Comparison of ENCODE assay signal across 8 cellular contexts in the genomic region with DNA sequence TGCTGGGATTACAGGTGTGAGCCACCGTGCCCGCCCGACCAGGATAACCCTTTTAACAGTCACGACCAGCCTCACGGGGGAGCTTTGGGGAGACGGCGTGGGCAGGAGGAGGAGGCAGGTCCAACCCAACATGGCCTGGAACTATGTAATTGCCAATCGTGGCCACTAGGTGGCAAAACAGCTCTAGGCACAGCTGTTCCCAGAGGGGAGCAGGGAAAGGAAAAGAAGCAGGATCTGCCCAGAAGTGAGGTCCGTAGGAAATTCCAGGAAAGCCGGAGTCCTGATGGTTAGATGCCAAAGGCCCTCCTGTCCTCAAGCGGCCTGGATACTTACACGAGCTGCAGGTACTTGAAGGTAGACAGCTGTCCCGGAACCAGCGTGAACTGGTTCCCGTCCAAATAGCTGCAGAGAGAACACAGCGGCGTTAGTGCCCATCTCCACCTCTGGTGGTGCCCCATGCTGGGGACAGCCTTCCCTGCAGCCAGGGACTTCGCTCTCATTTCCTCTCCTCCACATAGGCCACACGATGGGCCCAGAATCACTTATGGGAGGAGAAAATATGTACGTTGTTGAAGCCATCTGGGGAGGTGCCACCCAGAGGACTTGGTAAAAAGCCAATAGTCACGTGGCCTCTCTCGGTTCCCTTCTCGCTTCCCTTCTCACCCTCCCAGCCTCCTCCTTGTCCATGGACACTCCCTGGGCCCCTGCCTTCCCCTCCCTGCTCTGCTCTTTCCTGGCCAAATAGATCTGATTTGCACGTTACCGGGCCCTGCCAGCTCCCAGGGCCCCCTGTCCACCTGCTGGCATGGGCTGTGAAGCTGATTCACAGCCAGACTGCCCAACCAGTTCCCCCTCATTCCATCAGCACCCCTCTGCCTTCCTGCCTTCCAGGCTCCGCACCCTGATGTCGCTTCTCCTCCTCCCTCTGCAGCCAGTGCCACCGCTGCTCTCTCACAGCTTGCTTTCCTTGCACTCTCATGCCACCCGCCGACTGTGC.
DNase-seq lines count a peak whose midpoint lies in the region; ATAC-seq and TF ChIP-seq lines count a peak whose summit lies in the region.

No MANE protein-coding gene starts in this region.

- H3K4me3 Mint-ChIP-seq in CD8-positive, alpha-beta memory T cell: peak overlapping the region; percentile 38 to 88 (median 77)

- H3K27me3 Mint-ChIP-seq in CD8-positive, alpha-beta memory T cell: peaks cover 6 to 14% of the 10 kb centered on the region in 2 donors

- DNase-seq in CD8-positive, alpha-beta memory T cell: peak; percentile 42 to 75 (median 50)
- DNase-seq in RPMI7951 (ENCODE audit: low read depth) (peak; percentile 75), occipital lobe (lab: John Stamatoyannopoulos, UW) (peak; percentile 76), substantia nigra (lab: John Stamatoyannopoulos, UW) (peak in 46 of 49 donors; percentile 12 to 81 (median 61))
- peak; percentile 48 for DNase-seq in activated T-helper 9 cell treated with anti-CD3 and anti-CD28 coated beads, Interleukin-2, amount 50 U/mL, for 16 hours (ENCODE audit: low read depth)

- ATAC-seq in GM21526 (IDR thresholded peaks at IDR 0.05; ENCODE audit: low FRiP score, unreplicated experiment) (peak; percentile 77), gastroesophageal sphincter (peak; percentile 89)

- H3K27ac Mint-ChIP-seq in CD8-positive, alpha-beta memory T cell: peak overlapping the region in 4 of 8 donors; percentile 32 to 90 (median 63)

- peaks cover 7 to 17% (median 10%) of the 10 kb centered on the region in 3 donors for H3K4me1 Mint-ChIP-seq in CD8-positive, alpha-beta memory T cell

- no peaks in the 10 kb centered on the region for H3K9me3 Mint-ChIP-seq in CD8-positive, alpha-beta memory T cell

- peak; percentile 92 for TF ChIP-seq CTCF in LNCAP (IDR thresholded peaks at IDR 0.05)
- TF ChIP-seq CTCF in gastroesophageal sphincter (IDR thresholded peaks at IDR 0.05): peak in 3 of 4 experiments; percentile 84 to 92 (median 86)

- POLR2A ChIA-PET in CD8-positive, alpha-beta memory T cell (lab: Charles Lee): interaction anchor here (0.6 kb wide), 1 partner anchor 67 kb away, joined by 3 read pairs; no protein-coding TSS in a partner anchor

- no peak for TF ChIP-seq POLR2A in gastroesophageal sphincter (IDR thresholded peaks at IDR 0.05)

- H3K27ac ChIP-seq in CD8-positive, alpha-beta memory T cell (ENCODE audit: low read depth, low read length): no peak overlapping the region
- peak overlapping the region in 2 of 4 donors; percentile 22 to 55 for H3K27ac ChIP-seq in gastroesophageal sphincter
- H3K27ac ChIP-seq in substantia nigra (ENCODE audit: low read depth, low read length, poor library complexity, severe bottlenecking): no peak overlapping the region

- TF ChIP-seq EP300 in gastroesophageal sphincter (IDR thresholded peaks at IDR 0.05): no peak

- CTCF ChIA-PET in CD8-positive, alpha-beta memory T cell (lab: Charles Lee): interaction anchor here (0.6 to 5.4 kb wide), 29 partner anchors 10 to 643 kb away, joined by 3 to 35 read pairs (median 4); no protein-coding TSS in a partner anchor

- peak overlapping the region; percentile 68 for H3K4me3 ChIP-seq in CD8-positive, alpha-beta memory T cell (ENCODE audit: low read length)
- H3K4me3 ChIP-seq in gastroesophageal sphincter: peak overlapping the region; percentile 33 to 49

- no peaks in the 10 kb centered on the region for H3K27me3 ChIP-seq in CD8-positive, alpha-beta memory T cell (ENCODE audit: insufficient read depth, low read length, poor library complexity, severe bottlenecking)
- no peaks in the 10 kb centered on the region for H3K27me3 ChIP-seq in gastroesophageal sphincter

- H3K36me3 ChIP-seq in CD8-positive, alpha-beta memory T cell (ENCODE audit: insufficient read depth, low read length): no peaks in the 10 kb centered on the region
- no peaks in the 10 kb centered on the region for H3K36me3 ChIP-seq in gastroesophageal sphincter

- 40 to 70% methylated on average over 5 to 11 of the region's 30 CpGs for WGBS in gastroesophageal sphincter (ENCODE audit: low coverage in 1 of 2), 2 donors

- no peaks in the 10 kb centered on the region for H3K4me1 ChIP-seq in CD8-positive, alpha-beta memory T cell (ENCODE audit: insufficient read depth, low read length)
- peaks cover 0 to 14% (median 7%) of the 10 kb centered on the region in 3 donors for H3K4me1 ChIP-seq in gastroesophageal sphincter

- H3K36me3 Mint-ChIP-seq in CD8-positive, alpha-beta memory T cell: no peaks in the 10 kb centered on the region

- no peaks in the 10 kb centered on the region for H3K9me3 ChIP-seq in CD8-positive, alpha-beta memory T cell (ENCODE audit: low read length)
- H3K9me3 ChIP-seq in gastroesophageal sphincter: no peaks in the 10 kb centered on the region
